ENCODE assay signal across 8 cellular contexts in genomic region chr19:45154064-45154827, GRCh38. TPM values are rescaled to one million over a fixed set of nuclear protein-coding genes. Genes with fewer than 3 reads are reported as not detected.
DNase-seq lines count a peak whose midpoint lies in the region; FAIRE-seq and TF ChIP-seq lines count a peak whose summit lies in the region.

No MANE protein-coding gene starts in this region.

- H3K4ac ChIP-seq in neuronal stem cell (ENCODE audit: low read length) = no peak overlapping the region

- H3K9me3 Mint-ChIP-seq in endodermal cell = peaks cover 4% of the 10 kb centered on the region

- peak overlapping the region; percentile 82 for H2BK12ac ChIP-seq in neuronal stem cell (ENCODE audit: low read length)

- H3K27me3 ChIP-seq in endodermal cell (ENCODE audit: control insufficient read depth, insufficient read depth, low read length, poor library complexity, severe bottlenecking) (peaks cover 3% of the 10 kb centered on the region), neuronal stem cell (ENCODE audit: control insufficient read depth in 3 of 3, insufficient read depth in 3 of 3, low read depth in 1 of 3, low read length in 3 of 3) (peaks cover 9 to 35% (median 14%) of the 10 kb centered on the region in 3 experiments)

- H3K4me1 Mint-ChIP-seq in endodermal cell = peaks cover 10% of the 10 kb centered on the region

- H3K36me3 ChIP-seq in endodermal cell (ENCODE audit: control insufficient read depth, insufficient read depth, low read length) = no peaks in the 10 kb centered on the region
- H3K36me3 ChIP-seq in neuronal stem cell (replicated peaks in 1 of 2; ENCODE audit: control insufficient read depth in 2 of 2, insufficient read depth in 2 of 2, low read length in 2 of 2) = peaks cover 0 to 11% of the 10 kb centered on the region in 2 donors
- H3K36me3 ChIP-seq in kidney (ENCODE audit: control insufficient read depth in 1 of 2, insufficient read depth in 2 of 2, low read length in 2 of 2) = no peaks in the 10 kb centered on the region

- H3K27ac Mint-ChIP-seq in endodermal cell = no peak overlapping the region

- H3K4me3 Mint-ChIP-seq in endodermal cell = peak overlapping the region; percentile 42

- no peak overlapping the region for H4K8ac ChIP-seq in neuronal stem cell (ENCODE audit: low read depth, low read length)

- TF ChIP-seq CTCF in endodermal cell (conservative IDR thresholded peaks at IDR 0.05) (no peak), kidney (IDR thresholded peaks at IDR 0.05; ENCODE audit: borderline replicate concordance, extremely low read depth, insufficient read depth) (no peak), GM10266 (IDR thresholded peaks at IDR 0.05; ENCODE audit: control insufficient read depth, insufficient read depth, low read depth, missing control alignments) (no peak)

- H3K23ac ChIP-seq in neuronal stem cell (ENCODE audit: low read depth, low read length, poor library complexity) = peak overlapping the region; percentile 67

- peak overlapping the region; percentile 96 for H3K18ac ChIP-seq in neuronal stem cell (ENCODE audit: low read length)

- H3K4me1 ChIP-seq in endodermal cell (ENCODE audit: control insufficient read depth, insufficient read depth, low read length) (peaks cover 12% of the 10 kb centered on the region), neuronal stem cell (ENCODE audit: control insufficient read depth in 2 of 2, insufficient read depth in 1 of 2, low read depth in 1 of 2, low read length in 2 of 2) (peaks cover 0 to 13% of the 10 kb centered on the region in 2 donors), kidney (ENCODE audit: control insufficient read depth in 1 of 2, insufficient read depth in 1 of 2, low read depth in 1 of 2, low read length in 2 of 2) (peaks cover 0 to 18% of the 10 kb centered on the region in 2 donors)

- FAIRE-seq in kidney (lab: Jason Lieb, UNC) = no peak

- peak overlapping the region; percentile 0 for H2AK5ac ChIP-seq in neuronal stem cell (ENCODE audit: low read depth, low read length)

- H3K9ac ChIP-seq in endodermal cell (ENCODE audit: extremely low read depth, low read length, poor library complexity, severe bottlenecking) (no peak overlapping the region), neuronal stem cell (ENCODE audit: low read depth, low read length, poor library complexity) (peak overlapping the region; percentile 38), kidney (ENCODE audit: low read length in 2 of 2) (no peak overlapping the region)

- no peak overlapping the region for H4K91ac ChIP-seq in neuronal stem cell (ENCODE audit: low read depth, low read length, poor library complexity)

- H2BK5ac ChIP-seq in neuronal stem cell (ENCODE audit: low read length) = peak overlapping the region; percentile 85

- H3K4me3 ChIP-seq in endodermal cell (ENCODE audit: low read length) (peak overlapping the region; percentile 45), neuronal stem cell (ENCODE audit: low read length in 2 of 2) (peak overlapping the region in 1 of 2 donors; percentile 24), kidney (ENCODE audit: low read length in 2 of 2) (no peak overlapping the region)

- no peak overlapping the region for H2BK120ac ChIP-seq in neuronal stem cell (ENCODE audit: low read depth, low read length)

- no peaks in the 10 kb centered on the region for H3K9me3 ChIP-seq in endodermal cell (ENCODE audit: control insufficient read depth, low read length)
- H3K9me3 ChIP-seq in neuronal stem cell (replicated peaks in 1 of 2; ENCODE audit: control insufficient read depth in 2 of 2, insufficient read depth in 1 of 2, low read depth in 1 of 2, low read length in 2 of 2) = peaks cover 0 to 10% of the 10 kb centered on the region in 2 donors
- H3K9me3 ChIP-seq in kidney (ENCODE audit: control insufficient read depth in 1 of 2, low read length in 2 of 2) = no peaks in the 10 kb centered on the region

- intact Hi-C loops in kidney (cut with DNase I) = no loop called here

- H3K79me1 ChIP-seq in neuronal stem cell (ENCODE audit: low read depth, low read length) = peaks cover 4% of the 10 kb centered on the region

- DNase-seq in EL = peak; percentile 86
- DNase-seq in OCI-M1 (lab: John Stamatoyannopoulos, UW) = peak; percentile 93
- no peak for DNase-seq in endodermal cell
- no peak for DNase-seq in neuronal stem cell (ENCODE audit: low spot score)
- no peak for DNase-seq in NCI-H510A (lab: John Stamatoyannopoulos, UW)
- DNase-seq in kidney = no peak
- no peak for DNase-seq in cerebellar cortex (ENCODE audit: low spot score)
- DNase-seq in GM10266 (ENCODE audit: extremely low spot score) = no peak

- peaks cover 6% of the 10 kb centered on the region for H3K36me3 Mint-ChIP-seq in endodermal cell (ENCODE audit: low read depth)

- peaks cover 66% of the 10 kb centered on the region for H3K27me3 Mint-ChIP-seq in endodermal cell (ENCODE audit: insufficient read depth)

- H3K14ac ChIP-seq in neuronal stem cell (ENCODE audit: low read length) = no peak overlapping the region

- H2BK15ac ChIP-seq in neuronal stem cell (ENCODE audit: low read length) = peak overlapping the region; percentile 94

- no peak overlapping the region for H2AFZ ChIP-seq in neuronal stem cell (ENCODE audit: low read length)

- WGBS in endodermal cell (ENCODE audit: insufficient coverage in 1 of 2, insufficient read length in 1 of 2), 2 experiments = 46 to 62% methylated on average over 18 to 19 of the region's 19 CpGs
- WGBS in neuronal stem cell (ENCODE audit: extremely low coverage in 2 of 2, insufficient read length in 2 of 2, insufficient replicate concordance in 1 of 2), 2 donors = no CpG with 5 or more reads among the region's 19 CpGs

- peak overlapping the region; percentile 45 for H3K4me2 ChIP-seq in neuronal stem cell (ENCODE audit: insufficient read depth, low read length, poor library complexity, severe bottlenecking)

- H3K27ac ChIP-seq in endodermal cell (ENCODE audit: low read depth, low read length) (no peak overlapping the region), neuronal stem cell (replicated peaks; ENCODE audit: low read length) (no peak overlapping the region), kidney (ENCODE audit: low read depth in 2 of 2, low read length in 2 of 2) (no peak overlapping the region)

RNA-seq across cellular contexts. Expression of gene NKPD1, which starts 6.5 kb away (rescaled TPM):
- total RNA-seq in endodermal cell (under 1 TPM; 0.15 to 0.22 TPM), kidney (0.09 TPM)
- 0.25 TPM for polyA plus RNA-seq in endodermal cell (2013, experiment 1 of 2)
- polyA plus RNA-seq in endodermal cell (2013, experiment 2 of 2) = 0.21 TPM
- polyA plus RNA-seq in neuronal stem cell (2013, experiment 1 of 2) = 0.28 TPM
- 0.33 TPM for polyA plus RNA-seq in neuronal stem cell (2013, experiment 2 of 2)
- polyA plus RNA-seq in kidney (ENCODE audit: insufficient read depth, low read depth, low replicate concordance) = not detected

RNA-seq across cellular contexts. Expression of gene TRAPPC6A, which starts 23.8 kb away (rescaled TPM):
- total RNA-seq in endodermal cell (10 to 100 TPM; 56.6 to 79.1 TPM), kidney (37.2 TPM)
- polyA plus RNA-seq in endodermal cell (2013, experiment 1 of 2) = 35.0 TPM
- polyA plus RNA-seq in endodermal cell (2013, experiment 2 of 2) = 33.3 TPM
- 50.4 TPM for polyA plus RNA-seq in neuronal stem cell (2013, experiment 1 of 2)
- polyA plus RNA-seq in neuronal stem cell (2013, experiment 2 of 2) = 51.0 TPM
- polyA plus RNA-seq in kidney (ENCODE audit: insufficient read depth, low read depth, low replicate concordance) = 123 TPM

RNA-seq across cellular contexts. Expression of gene BLOC1S3, which starts 24.3 kb away (rescaled TPM):
- total RNA-seq in endodermal cell = 10 to 100 TPM in 1 of 2 donors, 1 to 10 TPM in 1; 9.4 to 11.3 TPM
- 4.8 TPM for polyA plus RNA-seq in endodermal cell (2013, experiment 1 of 2)
- polyA plus RNA-seq in endodermal cell (2013, experiment 2 of 2) = 4.9 TPM
- polyA plus RNA-seq in neuronal stem cell (2013, experiment 1 of 2) = 3.6 TPM
- 3.7 TPM for polyA plus RNA-seq in neuronal stem cell (2013, experiment 2 of 2)
- total RNA-seq in kidney = 13.2 TPM
- 5.2 TPM for polyA plus RNA-seq in kidney (ENCODE audit: insufficient read depth, low read depth, low replicate concordance)

Comparison
In these comparisons a context has a peak if more than half of its experiments do, and no peak if none do; other contexts are left out.
1. DNase-seq: peak in EL (single experiment) and OCI-M1 (single experiment); none in endodermal cell (single experiment), neuronal stem cell (single experiment), NCI-H510A (single experiment), kidney (single experiment), cerebellar cortex (single experiment) and GM10266 (single experiment).